ENCODE assay signal across 8 cellular contexts in the genomic region with DNA sequence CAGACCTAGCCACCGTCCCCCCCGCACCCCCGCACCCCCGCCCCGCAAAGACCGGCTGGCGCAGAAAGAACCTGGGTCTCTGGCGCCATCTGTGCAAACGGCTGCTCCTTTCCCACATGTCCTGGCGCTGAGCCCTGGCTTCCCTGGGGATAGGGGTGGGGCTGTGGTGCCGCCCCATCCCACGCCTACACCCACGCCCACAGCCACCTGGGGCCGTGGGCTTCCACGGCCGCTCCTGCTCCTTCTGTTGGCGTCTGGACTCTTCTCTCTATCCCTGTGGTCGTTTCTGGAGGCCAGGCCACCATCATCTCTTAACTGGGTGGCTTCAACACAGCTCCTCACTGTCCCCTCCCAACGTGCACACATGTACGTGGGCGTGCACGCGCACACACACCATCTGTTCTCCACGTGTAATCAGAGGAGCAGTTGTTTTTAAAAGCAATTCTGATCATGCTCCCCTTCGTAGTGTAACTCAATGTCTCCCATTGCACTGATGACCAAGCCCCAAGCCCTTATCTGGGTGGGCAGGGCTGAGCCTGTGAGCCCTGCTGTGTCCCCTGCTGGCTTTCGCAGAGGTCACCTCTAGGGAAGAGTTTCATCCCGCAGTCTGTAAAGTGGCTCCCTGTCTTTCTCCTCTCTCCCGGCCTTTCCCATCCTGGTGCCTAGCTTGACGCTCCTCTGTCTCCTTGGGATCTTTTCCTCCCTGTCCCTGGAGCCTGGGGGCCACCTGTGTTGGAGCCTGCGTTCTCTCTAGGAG. TPM values are rescaled to one million over a fixed set of nuclear protein-coding genes. Genes with fewer than 3 reads are reported as not detected.
A peak's percentile ranks its signal among the peaks of the same experiment; 100 is the strongest.
DNase-seq lines count a peak whose midpoint lies in the region; ATAC-seq and TF ChIP-seq lines count a peak whose summit lies in the region.

No MANE protein-coding gene starts in this region.

- no peaks in the 10 kb centered on the region; the same call in 1 of the 2 replicates for H3K36me3 ChIP-seq in H7 (replicated peaks; ENCODE audit: control insufficient read depth, insufficient read depth, low read length)
- no peaks in the 10 kb centered on the region for H3K36me3 ChIP-seq in smooth muscle cell (ENCODE audit: low read depth)

- H4K20me1 ChIP-seq in smooth muscle cell (ENCODE audit: low read depth), result no peaks in the 10 kb centered on the region

- H3K27ac Mint-ChIP-seq in WTC11 (no peak overlapping the region), immature natural killer cell (peak overlapping the region; percentile 81 to 97 (median 96))

- H3K4me3 ChIP-seq in H7 (ENCODE audit: insufficient read depth, low read depth, low read length) (no peak overlapping the region), smooth muscle cell (no peak overlapping the region)

- H3K79me2 ChIP-seq in smooth muscle cell (ENCODE audit: low read depth), result no peaks in the 10 kb centered on the region

- H3K27me3 Mint-ChIP-seq in WTC11 (ENCODE audit: low read depth), result peaks cover 3% of the 10 kb centered on the region; the same call in 1 of the 2 replicates
- H3K27me3 Mint-ChIP-seq in immature natural killer cell (ENCODE audit: low read depth in 3 of 3), result peaks cover 3 to 13% (median 3%) of the 10 kb centered on the region in 3 donors

- DNase-seq in Ammon's horn (ENCODE audit: low spot score) (peak; percentile 69), H7 (peak; percentile 48), WTC11 (ENCODE audit: low spot score) (no peak), immature natural killer cell (no peak), smooth muscle cell (lab: John Stamatoyannopoulos, UW; ENCODE audit: unreplicated experiment) (no peak), NCI-H1092 (lab: John Stamatoyannopoulos, UW) (no peak), NCI-H526 treated with DMSO at 0.1 percent for 48 hours (lab: John Stamatoyannopoulos, UW) (no peak)

- no peaks in the 10 kb centered on the region for H3K36me3 Mint-ChIP-seq in WTC11
- H3K36me3 Mint-ChIP-seq in immature natural killer cell, result peaks cover 9 to 15% (median 13%) of the 10 kb centered on the region in 3 donors

- CTCF ChIA-PET in WTC11 (lab: Charles Lee), result interaction anchor here (0.7 to 4.3 kb wide), 13 partner anchors 9 to 236 kb away, joined by 3 to 54 read pairs (median 5); a partner anchor contains a TSS

- WGBS in smooth muscle cell (ENCODE audit: low lambda C conversion rate), result 52% methylated on average over 19 of the region's 30 CpGs

- no peaks in the 10 kb centered on the region for H3K27me3 ChIP-seq in H7 (ENCODE audit: control insufficient read depth, insufficient read depth, low read length)
- peaks cover 44% of the 10 kb centered on the region for H3K27me3 ChIP-seq in smooth muscle cell (ENCODE audit: low read depth)

- H3K4me3 Mint-ChIP-seq in WTC11, result peak overlapping the region; percentile 48
- H3K4me3 Mint-ChIP-seq in immature natural killer cell, result peak overlapping the region; percentile 29 to 73 (median 62)

- no peak overlapping the region for H3K4me2 ChIP-seq in smooth muscle cell

- H3K9ac ChIP-seq in smooth muscle cell (ENCODE audit: low read depth), result no peak overlapping the region

- TF ChIP-seq CTCF in WTC11 (IDR thresholded peaks at IDR 0.05), result no peak
- no peak for TF ChIP-seq CTCF in smooth muscle cell (IDR thresholded peaks at IDR 0.05; ENCODE audit: borderline replicate concordance, insufficient read depth, poor library complexity, severe bottlenecking)

- no peak overlapping the region for H2AFZ ChIP-seq in smooth muscle cell (ENCODE audit: low read depth)

- H3K27ac ChIP-seq in smooth muscle cell (ENCODE audit: low read depth), result no peak overlapping the region

- H3K9me3 Mint-ChIP-seq in WTC11, result no peaks in the 10 kb centered on the region
- H3K9me3 Mint-ChIP-seq in immature natural killer cell, result no peaks in the 10 kb centered on the region

- H3F3A ChIP-seq in smooth muscle cell (ENCODE audit: low read depth), result no peaks in the 10 kb centered on the region

- H3K4me1 ChIP-seq in smooth muscle cell (ENCODE audit: low read depth), result no peaks in the 10 kb centered on the region

- ATAC-seq in WTC11 (peak; percentile 7), GM19395 (IDR thresholded peaks at IDR 0.05; ENCODE audit: unreplicated experiment) (no peak)

- no peaks in the 10 kb centered on the region for H3K9me3 ChIP-seq in smooth muscle cell (replicated peaks; ENCODE audit: low read depth)

- H3K4me1 Mint-ChIP-seq in WTC11 (peaks cover 14% of the 10 kb centered on the region), immature natural killer cell (peaks cover 34 to 44% of the 10 kb centered on the region in 2 donors)

- POLR2A ChIA-PET in WTC11 (lab: Charles Lee), result no interaction called here

TF ChIP-seq in WTC11, 78 proteins besides CTCF, POLR2A, EP300 and RAD21:
- TF ChIP-seq ESRRA (CRISPR knock-in tag; IDR thresholded peaks at IDR 0.05; ENCODE audit: borderline replicate concordance), result no peak

RNA-seq across cellular contexts. Expression of a gene that starts 31.9 kb away (rescaled TPM):
- 82.9 and 90.7 TPM in 2 replicates for total RNA-seq in H7 (2014; rRNA removed; shearing (Covaris generic))
- 57.7 to 66.9 TPM (median 58.3 TPM) in 3 replicates for total RNA-seq in WTC11 (2021)
- under 1 TPM in 2 of 3 donors, not detected in 1; 0.25 to 0.58 TPM for polyA plus RNA-seq in immature natural killer cell
- 4.8 and 10.7 TPM in 2 replicates for total RNA-seq in smooth muscle cell
- polyA plus RNA-seq in smooth muscle cell, result 3.4 and 5.7 TPM in 2 replicates

Comparison
In these comparisons a context has a peak if more than half of its experiments do, and no peak if none do; other contexts are left out.
1. DNase-seq: peak in Ammon's horn (single experiment) and H7 (single experiment); none in WTC11 (single experiment), immature natural killer cell (0 of 3), smooth muscle cell (single experiment), NCI-H1092 (single experiment) and NCI-H526 treated with DMSO at 0.1 percent for 48 hours (single experiment).